15 cellular contexts compared by ENCODE assay signal in the genomic region with DNA sequence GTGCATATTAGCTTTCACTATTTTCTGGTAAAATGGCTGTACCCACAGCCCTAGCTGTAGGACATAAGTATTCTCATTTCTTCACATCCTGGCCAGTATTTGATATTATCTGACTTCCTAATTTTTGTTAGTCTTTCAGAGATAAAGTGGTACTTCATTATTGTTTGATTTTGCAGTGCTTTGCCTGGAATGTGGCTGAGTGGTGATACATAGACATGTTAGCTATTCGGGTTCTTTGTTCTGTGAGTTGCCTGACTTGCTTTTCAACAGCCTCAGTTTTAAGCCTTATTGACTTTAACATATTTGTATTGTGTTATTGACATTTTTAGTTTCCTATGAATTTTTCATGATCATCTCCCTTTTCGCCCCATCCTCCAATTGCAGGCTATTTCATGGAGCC.
DNase-seq lines count a peak whose midpoint lies in the region; ATAC-seq and TF ChIP-seq lines count a peak whose summit lies in the region.
"Had no signal": no experiment of that assay in that cellular context is flagged by ENCODE, and none has a peak within 500 bp of the region (broad histone marks: within the 10 kb centered on the region; RNA-seq: fewer than 3 reads in every experiment).

No MANE protein-coding gene starts in this region.

- CTCF ChIA-PET in IMR-90 (lab: Yijun Ruan, JAX): no interaction called here

- H3K9me3 ChIP-seq in IMR-90 (ENCODE audit: control insufficient read depth, insufficient read depth, low read length) (no peaks in the 10 kb centered on the region), lower lobe of right lung (no peaks in the 10 kb centered on the region), upper lobe of right lung (no peaks in the 10 kb centered on the region)

- DNase-seq in DMS53 (lab: John Stamatoyannopoulos, UW): peak; percentile 87
- DNase-seq in IMR-90: no peak
- no peak for DNase-seq in lower lobe of right lung
- no peak for DNase-seq in upper lobe of right lung
- no peak for DNase-seq in activated naive CD8-positive, alpha-beta T cell treated with anti-CD3 and anti-CD28 coated beads for 36 hours
- DNase-seq in pons (ENCODE audit: low spot score): no peak
- DNase-seq: C1 segment of cervical spinal cord; CD4-positive, alpha-beta memory T cell; COR-L47; DMS 273 treated with DMSO at 0.1 percent for 48 hours; DND-41; H9 had no signal

- H3K9ac ChIP-seq in IMR-90 (ENCODE audit: low read depth, low read length): no peak overlapping the region

- POLR2A ChIA-PET in IMR-90 (lab: Charles Lee; ENCODE audit: unreplicated experiment): no interaction called here

- ATAC-seq in IMR-90 (ENCODE audit: low read depth): no peak
- ATAC-seq in lower lobe of right lung: peak; percentile 34 to 88
- peak; percentile 63 for ATAC-seq in upper lobe of right lung
- ATAC-seq in GM18870 (IDR thresholded peaks at IDR 0.05; ENCODE audit: unreplicated experiment): no peak
- ATAC-seq: GM23338, HCT116 had no signal

- in situ Hi-C loops in IMR-90 (cut with MboI; ENCODE audit: low sequenced_read_pairs): no loop called here

- no peak for TF ChIP-seq CTCF in IMR-90 (conservative IDR thresholded peaks at IDR 0.05; ENCODE audit: low read depth, low read length)
- TF ChIP-seq CTCF in lower lobe of right lung (IDR thresholded peaks at IDR 0.05): no peak
- TF ChIP-seq CTCF in upper lobe of right lung (IDR thresholded peaks at IDR 0.05): no peak

- H4K5ac ChIP-seq in IMR-90 (ENCODE audit: low read depth, low read length): no peak overlapping the region

- H3K27me3 Mint-ChIP-seq in activated naive CD8-positive, alpha-beta T cell treated with anti-CD3 and anti-CD28 coated beads for 36 hours: peaks cover 10% of the 10 kb centered on the region

- H3K4me3 Mint-ChIP-seq in activated naive CD8-positive, alpha-beta T cell treated with anti-CD3 and anti-CD28 coated beads for 36 hours: no peak overlapping the region
- H3K4me3 Mint-ChIP-seq: CD4-positive, alpha-beta memory T cell; GM23338; H9 had no signal

- H3K4ac ChIP-seq in IMR-90 (ENCODE audit: low read depth, low read length): no peak overlapping the region; the same call in 1 of the 2 replicates

- H3K36me3 ChIP-seq in IMR-90 (ENCODE audit: control insufficient read depth, insufficient read depth, low read length): no peaks in the 10 kb centered on the region
- no peaks in the 10 kb centered on the region for H3K36me3 ChIP-seq in lower lobe of right lung
- no peaks in the 10 kb centered on the region for H3K36me3 ChIP-seq in upper lobe of right lung

- H3K4me2 ChIP-seq in IMR-90 (ENCODE audit: low read depth, low read length): no peak overlapping the region
- H3K4me2 ChIP-seq: GM23338 had no signal

- no peak overlapping the region for H2AK5ac ChIP-seq in IMR-90 (ENCODE audit: low read depth, low read length)

- no peaks in the 10 kb centered on the region for H3K4me1 Mint-ChIP-seq in activated naive CD8-positive, alpha-beta T cell treated with anti-CD3 and anti-CD28 coated beads for 36 hours

- H3K14ac ChIP-seq in IMR-90 (replicated peaks; ENCODE audit: low read depth, low read length): no peak overlapping the region

- no peak overlapping the region for H3K4me3 ChIP-seq in IMR-90 (ENCODE audit: insufficient read depth, low read depth, low read length)
- H3K4me3 ChIP-seq in lower lobe of right lung: no peak overlapping the region
- no peak overlapping the region for H3K4me3 ChIP-seq in upper lobe of right lung
- H3K4me3 ChIP-seq: GM23338 had no signal

- no CpG with 5 or more reads among the region's 2 CpGs for WGBS in IMR-90 (ENCODE audit: extremely low coverage in 2 of 2, insufficient read length in 1 of 2), 2 experiments

- H4K8ac ChIP-seq in IMR-90 (ENCODE audit: low read depth in 2 of 2, low read length in 2 of 2): no peak overlapping the region

- no peak for TF ChIP-seq RAD21 in IMR-90 (IDR thresholded peaks at IDR 0.05; ENCODE audit: low read length)

- no peak overlapping the region for H3K27ac Mint-ChIP-seq in activated naive CD8-positive, alpha-beta T cell treated with anti-CD3 and anti-CD28 coated beads for 36 hours
- H3K27ac Mint-ChIP-seq: CD4-positive, alpha-beta memory T cell; GM23338; H9 had no signal

- H3K4me1 ChIP-seq in IMR-90 (ENCODE audit: control insufficient read depth, insufficient read depth, low read length): peaks cover 21% of the 10 kb centered on the region
- H3K4me1 ChIP-seq in lower lobe of right lung: no peaks in the 10 kb centered on the region
- no peaks in the 10 kb centered on the region for H3K4me1 ChIP-seq in upper lobe of right lung

- H2BK20ac ChIP-seq in IMR-90 (ENCODE audit: low read depth, low read length): no peak overlapping the region

- no peak overlapping the region for H3K56ac ChIP-seq in IMR-90 (ENCODE audit: extremely low read depth, insufficient read depth, low read length)

- no TSS peak for BruUV-seq in IMR-90 (replicated peaks; lab: Mats Ljungman, UMichigan)

- H2BK120ac ChIP-seq in IMR-90 (ENCODE audit: low read depth, low read length): no peak overlapping the region

- H2AFZ ChIP-seq in IMR-90 (replicated peaks; ENCODE audit: low read length, poor library complexity): no peak overlapping the region
- H2AFZ ChIP-seq: GM23338 had no signal

- H4K20me1 ChIP-seq in IMR-90 (ENCODE audit: insufficient read depth, low read length): peaks cover 3% of the 10 kb centered on the region; the same call in 1 of the 2 replicates

- H3K27ac ChIP-seq in IMR-90 (ENCODE audit: insufficient read depth, low read length) (no peak overlapping the region), lower lobe of right lung (no peak overlapping the region), upper lobe of right lung (no peak overlapping the region)

- peaks cover 17% of the 10 kb centered on the region for H3K9me1 ChIP-seq in IMR-90 (ENCODE audit: insufficient read depth, low read length)

- no peak overlapping the region for H2BK15ac ChIP-seq in IMR-90 (ENCODE audit: low read depth, low read length)

- H2AK9ac ChIP-seq in IMR-90 (replicated peaks; ENCODE audit: low read depth, low read length, poor library complexity): no peak overlapping the region

- H3K18ac ChIP-seq in IMR-90 (ENCODE audit: low read depth, low read length): no peak overlapping the region

- peaks cover 4 to 19% of the 10 kb centered on the region in 2 experiments; a peak in 3 of 4 replicates for H3K79me1 ChIP-seq in IMR-90 (ENCODE audit: low read depth in 1 of 2, low read length in 2 of 2)

- no peaks in the 10 kb centered on the region for H3K9me3 Mint-ChIP-seq in activated naive CD8-positive, alpha-beta T cell treated with anti-CD3 and anti-CD28 coated beads for 36 hours
- H3K9me3 Mint-ChIP-seq: CD4-positive, alpha-beta memory T cell; GM23338; H9 had no signal

- H3K27me3 ChIP-seq in IMR-90 (ENCODE audit: control insufficient read depth, insufficient read depth, low read length) (no peaks in the 10 kb centered on the region), lower lobe of right lung (ENCODE audit: low read depth) (no peaks in the 10 kb centered on the region), upper lobe of right lung (no peaks in the 10 kb centered on the region)

- TF ChIP-seq POLR2A in IMR-90 (IDR thresholded peaks at IDR 0.05; ENCODE audit: low read depth, low read length): no peak

- H4K91ac ChIP-seq in IMR-90 (ENCODE audit: insufficient read depth, low read depth, low read length): no peak overlapping the region

- dilution Hi-C loops in IMR-90 (cut with HindIII; ENCODE audit: low sequenced_read_pairs, unreplicated experiment): no loop called here

- intact Hi-C loops in IMR-90 (cut with micrococcal nuclease): no loop called here
- intact Hi-C loops in lower lobe of right lung (cut with DNase I): no loop called here
- intact Hi-C loops in upper lobe of right lung (cut with DNase I): no loop called here

- no peaks in the 10 kb centered on the region for H3K36me3 Mint-ChIP-seq in activated naive CD8-positive, alpha-beta T cell treated with anti-CD3 and anti-CD28 coated beads for 36 hours
- H3K36me3 Mint-ChIP-seq: CD4-positive, alpha-beta memory T cell had no signal

- H2BK5ac ChIP-seq in IMR-90 (ENCODE audit: low read depth, low read length, poor library complexity, severe bottlenecking): peak overlapping the region; percentile 10

- no peak overlapping the region for H3K23ac ChIP-seq in IMR-90 (ENCODE audit: low read depth, low read length)

TF ChIP-seq in IMR-90, 13 proteins besides CTCF, POLR2A, EP300 and RAD21:
- TF ChIP-seq CEBPB (IDR thresholded peaks at IDR 0.05; ENCODE audit: low read depth, low read length): no peak
- TF ChIP-seq, protein P1, sequence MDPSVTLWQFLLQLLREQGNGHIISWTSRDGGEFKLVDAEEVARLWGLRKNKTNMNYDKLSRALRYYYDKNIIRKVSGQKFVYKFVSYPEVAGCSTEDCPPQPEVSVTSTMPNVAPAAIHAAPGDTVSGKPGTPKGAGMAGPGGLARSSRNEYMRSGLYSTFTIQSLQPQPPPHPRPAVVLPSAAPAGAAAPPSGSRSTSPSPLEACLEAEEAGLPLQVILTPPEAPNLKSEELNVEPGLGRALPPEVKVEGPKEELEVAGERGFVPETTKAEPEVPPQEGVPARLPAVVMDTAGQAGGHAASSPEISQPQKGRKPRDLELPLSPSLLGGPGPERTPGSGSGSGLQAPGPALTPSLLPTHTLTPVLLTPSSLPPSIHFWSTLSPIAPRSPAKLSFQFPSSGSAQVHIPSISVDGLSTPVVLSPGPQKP (IDR thresholded peaks at IDR 0.05; ENCODE audit: borderline replicate concordance, low read depth, low read length): no peak
- TF ChIP-seq MXI1 (IDR thresholded peaks at IDR 0.05; ENCODE audit: borderline replicate concordance, low read depth, low read length): no peak
- TF ChIP-seq FOS (IDR thresholded peaks at IDR 0.05; ENCODE audit: low read depth, low read length): no peak
- TF ChIP-seq, protein P2, sequence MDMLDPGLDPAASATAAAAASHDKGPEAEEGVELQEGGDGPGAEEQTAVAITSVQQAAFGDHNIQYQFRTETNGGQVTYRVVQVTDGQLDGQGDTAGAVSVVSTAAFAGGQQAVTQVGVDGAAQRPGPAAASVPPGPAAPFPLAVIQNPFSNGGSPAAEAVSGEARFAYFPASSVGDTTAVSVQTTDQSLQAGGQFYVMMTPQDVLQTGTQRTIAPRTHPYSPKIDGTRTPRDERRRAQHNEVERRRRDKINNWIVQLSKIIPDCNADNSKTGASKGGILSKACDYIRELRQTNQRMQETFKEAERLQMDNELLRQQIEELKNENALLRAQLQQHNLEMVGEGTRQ (IDR thresholded peaks at IDR 0.05; ENCODE audit: low read depth, low read length): no peak
- no peak for TF ChIP-seq RCOR1 (IDR thresholded peaks at IDR 0.05; ENCODE audit: insufficient replicate concordance, low read length)
- TF ChIP-seq MAZ (IDR thresholded peaks at IDR 0.05; ENCODE audit: borderline replicate concordance, low read depth, low read length): no peak
- no peak for TF ChIP-seq CHD1 (IDR thresholded peaks at IDR 0.05; ENCODE audit: low read depth, low read length)
- no peak for TF ChIP-seq RFX5 (IDR thresholded peaks at IDR 0.05; ENCODE audit: low read depth, low read length)
- no peak for TF ChIP-seq NFE2L2 (IDR thresholded peaks at IDR 0.05; ENCODE audit: low read depth, low read length)
- TF ChIP-seq BHLHE40 (IDR thresholded peaks at IDR 0.05; ENCODE audit: low read depth, low read length): no peak
- TF ChIP-seq SMC3 (IDR thresholded peaks at IDR 0.05; ENCODE audit: low read depth, low read length): no peak
- no peak for TF ChIP-seq MAFK (IDR thresholded peaks at IDR 0.05; ENCODE audit: low read depth, low read length)

Comparison
In these comparisons a context has a peak if more than half of its experiments do, and no peak if none do; other contexts are left out.
1. ATAC-seq: peak in lower lobe of right lung (2 of 2) and upper lobe of right lung (single experiment); none in IMR-90 (single experiment) and GM18870 (single experiment).